In the genomic region with DNA sequence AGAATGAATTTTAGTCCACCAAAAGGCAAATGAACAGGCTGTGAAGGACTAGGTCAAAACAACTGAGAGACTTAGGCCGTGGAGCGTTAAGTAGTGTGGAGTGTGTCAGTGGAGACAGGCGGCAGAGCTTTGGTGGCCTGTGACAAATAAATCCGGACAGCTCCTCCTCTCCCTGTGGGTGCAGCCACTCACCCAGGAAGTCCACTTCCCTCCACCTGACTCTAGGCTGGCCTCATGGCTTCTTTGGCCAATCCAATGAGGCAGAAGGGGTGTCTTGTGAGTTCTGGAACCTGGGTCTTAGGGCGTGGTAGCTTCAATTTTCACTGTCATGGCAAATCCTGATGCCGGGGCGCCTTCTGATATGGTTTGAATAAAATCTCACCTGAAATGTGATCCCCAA, we compare ENCODE assay signal across 20 cellular contexts.
DNase-seq lines count a peak whose midpoint lies in the region; ATAC-seq lines count a peak whose summit lies in the region.
"Had no signal": no experiment of that assay in that cellular context is flagged by ENCODE, and none has a peak within 500 bp of the region (broad histone marks: within the 10 kb centered on the region; RNA-seq: fewer than 3 reads in every experiment).

No MANE protein-coding gene starts in this region.

- H3K27me3 Mint-ChIP-seq in activated T-helper 17 cell treated with anti-CD3 and anti-CD28 coated beads, Interleukin-2, amount 50 U/mL, for 72 hours = no peaks in the 10 kb centered on the region

- no peak overlapping the region for H3K4ac ChIP-seq in neuronal stem cell (ENCODE audit: low read length)

- H4K91ac ChIP-seq in neuronal stem cell (ENCODE audit: low read depth, low read length, poor library complexity) = no peak overlapping the region

- H3K9ac ChIP-seq in BLaER1 (no peak overlapping the region), neuronal stem cell (ENCODE audit: low read depth, low read length, poor library complexity) (no peak overlapping the region)
- H3K9ac ChIP-seq in BLaER1 treated with 17β-estradiol and CSF1 and Interleukin-3, amounts not matched to agents 10 nM and 100 nM = no peak overlapping the region

- no peak overlapping the region for H3K27ac ChIP-seq in BLaER1
- no peak overlapping the region for H3K27ac ChIP-seq in BLaER1 treated with 17β-estradiol and CSF1 and Interleukin-3, amounts not matched to agents 10 nM and 100 nM
- H3K27ac ChIP-seq in neuronal stem cell (replicated peaks; ENCODE audit: low read length) = no peak overlapping the region

- no peak overlapping the region for H2BK15ac ChIP-seq in neuronal stem cell (ENCODE audit: low read length)

- no peak overlapping the region for H3K23ac ChIP-seq in neuronal stem cell (ENCODE audit: low read depth, low read length, poor library complexity)

- H2BK5ac ChIP-seq in neuronal stem cell (ENCODE audit: low read length) = no peak overlapping the region

- peak overlapping the region; percentile 18 for H3K18ac ChIP-seq in neuronal stem cell (ENCODE audit: low read length)

- no peaks in the 10 kb centered on the region for H4K20me1 ChIP-seq in BLaER1
- H4K20me1 ChIP-seq in BLaER1 treated with 17β-estradiol and CSF1 and Interleukin-3, amounts not matched to agents 10 nM and 100 nM = peaks cover 0 to 5% (median 0%) of the 10 kb centered on the region in 11 experiments; a peak in 1 of 22 replicates

- H3K4me2 ChIP-seq in BLaER1 (peak overlapping the region; percentile 85), neuronal stem cell (ENCODE audit: insufficient read depth, low read length, poor library complexity, severe bottlenecking) (no peak overlapping the region)
- H3K4me2 ChIP-seq in BLaER1 treated with 17β-estradiol and CSF1 and Interleukin-3, amounts not matched to agents 10 nM and 100 nM = peak overlapping the region in 8 of 11 experiments; percentile 26 to 95 (median 60); a peak in 12 of 22 replicates

- H3K27ac Mint-ChIP-seq in activated T-helper 17 cell treated with anti-CD3 and anti-CD28 coated beads, Interleukin-2, amount 50 U/mL, for 72 hours = peak overlapping the region; percentile 13

- H3K36me3 Mint-ChIP-seq in activated T-helper 17 cell treated with anti-CD3 and anti-CD28 coated beads, Interleukin-2, amount 50 U/mL, for 72 hours (ENCODE audit: low read depth) = no peaks in the 10 kb centered on the region

- DNase-seq in neuronal stem cell (ENCODE audit: low spot score) (no peak), DMS53 treated with DMSO at 0.1 percent for 48 hours (lab: John Stamatoyannopoulos, UW; ENCODE audit: unreplicated experiment) (no peak), MV-4-11 (lab: John Stamatoyannopoulos, UW) (no peak)
- no peak for DNase-seq in activated CD4-positive, alpha-beta T cell treated with anti-CD3 and anti-CD28 coated beads, Interleukin-2, amount 50 U/mL, for 48 hours
- DNase-seq: Calu3; CD8-positive, alpha-beta memory T cell; GDM1; GOT3; Kasumi-1; NCI-H1417; NCI-H1694 treated with DMSO at 0.1 percent for 48 hours; NCI-H2081 treated with DMSO at 0.1 percent for 48 hours; NCI-H2171 treated with DMSO at 0.1 percent for 48 hours; NCI-H446; NCI-H526 treated with DMSO at 0.1 percent for 48 hours; OCI-M1; Right ventricle myocardium superior had no signal

- no peak for ATAC-seq in activated T-helper 17 cell treated with anti-CD3 and anti-CD28 coated beads, Interleukin-2, amount 50 U/mL, for 72 hours (replicated peaks)

- no peak overlapping the region for H3K14ac ChIP-seq in neuronal stem cell (ENCODE audit: low read length)

- peaks cover 82% of the 10 kb centered on the region for H3K4me1 ChIP-seq in BLaER1
- peaks cover 37 to 84% (median 82%) of the 10 kb centered on the region in 10 experiments for H3K4me1 ChIP-seq in BLaER1 treated with 17β-estradiol and CSF1 and Interleukin-3, amounts not matched to agents 10 nM and 100 nM
- H3K4me1 ChIP-seq in neuronal stem cell (ENCODE audit: control insufficient read depth in 2 of 2, insufficient read depth in 1 of 2, low read depth in 1 of 2, low read length in 2 of 2) = peaks cover 0 to 10% of the 10 kb centered on the region in 2 donors

- WGBS in neuronal stem cell (ENCODE audit: extremely low coverage in 2 of 2, insufficient read length in 2 of 2, insufficient replicate concordance in 1 of 2), 2 donors = no CpG with 5 or more reads among the region's 7 CpGs

- no peak overlapping the region for H2BK12ac ChIP-seq in neuronal stem cell (ENCODE audit: low read length)

- H3K4me3 Mint-ChIP-seq in activated T-helper 17 cell treated with anti-CD3 and anti-CD28 coated beads, Interleukin-2, amount 50 U/mL, for 72 hours = no peak overlapping the region
- H3K4me3 Mint-ChIP-seq: CD8-positive, alpha-beta memory T cell had no signal

- H3K4me3 ChIP-seq in BLaER1 = no peak overlapping the region
- H3K4me3 ChIP-seq in BLaER1 treated with 17β-estradiol and CSF1 and Interleukin-3, amounts not matched to agents 10 nM and 100 nM = no peak overlapping the region
- no peak overlapping the region for H3K4me3 ChIP-seq in neuronal stem cell (ENCODE audit: low read length in 2 of 2)

- H2AK5ac ChIP-seq in neuronal stem cell (ENCODE audit: low read depth, low read length) = no peak overlapping the region

- H3K27me3 ChIP-seq in BLaER1 (no peaks in the 10 kb centered on the region), neuronal stem cell (ENCODE audit: control insufficient read depth in 3 of 3, insufficient read depth in 3 of 3, low read depth in 1 of 3, low read length in 3 of 3) (peaks cover 0 to 20% (median 0%) of the 10 kb centered on the region in 3 experiments)
- H3K27me3 ChIP-seq in BLaER1 treated with 17β-estradiol and CSF1 and Interleukin-3, amounts not matched to agents 10 nM and 100 nM = peaks cover 0 to 11% (median 0%) of the 10 kb centered on the region in 11 experiments; a peak in 2 of 22 replicates

- H3K79me1 ChIP-seq in neuronal stem cell (ENCODE audit: low read depth, low read length) = no peaks in the 10 kb centered on the region

- H3K9me3 ChIP-seq in BLaER1 (peaks cover 21% of the 10 kb centered on the region), neuronal stem cell (replicated peaks in 1 of 2; ENCODE audit: control insufficient read depth in 2 of 2, insufficient read depth in 1 of 2, low read depth in 1 of 2, low read length in 2 of 2) (peaks cover 0 to 4% of the 10 kb centered on the region in 2 donors)
- H3K9me3 ChIP-seq in BLaER1 treated with 17β-estradiol and CSF1 and Interleukin-3, amounts not matched to agents 10 nM and 100 nM (replicated peaks in 1 of 11) = peaks cover 18 to 36% (median 29%) of the 10 kb centered on the region in 11 experiments

- H3K9me3 Mint-ChIP-seq in activated T-helper 17 cell treated with anti-CD3 and anti-CD28 coated beads, Interleukin-2, amount 50 U/mL, for 72 hours = peaks cover 9% of the 10 kb centered on the region

- no peak overlapping the region for H2BK120ac ChIP-seq in neuronal stem cell (ENCODE audit: low read depth, low read length)

- no peak overlapping the region for H2AFZ ChIP-seq in neuronal stem cell (ENCODE audit: low read length)

- H3K4me1 Mint-ChIP-seq in activated T-helper 17 cell treated with anti-CD3 and anti-CD28 coated beads, Interleukin-2, amount 50 U/mL, for 72 hours = peaks cover 31% of the 10 kb centered on the region

- no peak overlapping the region for H4K8ac ChIP-seq in neuronal stem cell (ENCODE audit: low read depth, low read length)

- H3K36me3 ChIP-seq in BLaER1 (no peaks in the 10 kb centered on the region; the same call in 1 of the 2 replicates), neuronal stem cell (replicated peaks in 1 of 2; ENCODE audit: control insufficient read depth in 2 of 2, insufficient read depth in 2 of 2, low read length in 2 of 2) (no peaks in the 10 kb centered on the region)
- 0 out of 22 replicates have a peak, but pooled peaks cover 0 to 5% (median 0%) of the 10 kb centered on the region in 11 experiments for H3K36me3 ChIP-seq in BLaER1 treated with 17β-estradiol and CSF1 and Interleukin-3, amounts not matched to agents 10 nM and 100 nM
